In the genomic region with DNA sequence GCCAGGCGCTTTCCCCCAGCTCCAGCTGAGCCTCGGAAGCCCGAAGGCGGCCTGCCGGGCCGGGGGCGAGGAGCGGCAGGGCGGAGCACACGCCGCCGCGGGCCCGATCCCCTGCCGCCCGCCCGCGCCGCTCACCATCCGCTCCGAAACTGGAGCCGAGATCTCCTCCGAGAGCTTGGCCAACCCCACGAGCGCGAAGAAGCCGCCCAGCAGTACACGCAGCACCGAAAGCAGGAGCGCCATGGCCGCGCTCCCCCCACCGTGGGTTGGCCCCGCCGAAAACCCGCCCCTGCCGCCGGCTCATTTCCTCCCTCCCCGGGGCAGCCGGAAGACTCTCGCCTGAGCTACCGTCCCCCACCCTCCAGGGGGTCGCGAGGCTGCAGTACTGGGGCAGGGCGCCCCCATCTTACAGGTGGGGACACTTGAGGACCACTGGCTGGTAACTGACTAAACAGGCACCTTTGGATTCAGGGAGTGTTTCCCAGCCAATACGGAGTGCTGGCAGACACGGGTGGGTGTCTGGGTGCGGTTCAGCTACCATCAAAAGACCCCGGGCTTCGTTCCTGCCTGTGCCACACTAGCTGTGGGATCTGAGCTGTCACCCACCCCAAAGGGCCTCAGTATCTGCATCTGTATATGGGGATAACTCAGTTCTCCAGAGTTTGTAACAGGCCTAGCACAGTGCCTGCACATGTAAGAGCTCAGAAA, we compare ENCODE assay signal across 8 cellular contexts. TPM values are rescaled to one million over a fixed set of nuclear protein-coding genes. Genes with fewer than 3 reads are reported as not detected.
DNase-seq lines count a peak whose midpoint lies in the region; FAIRE-seq and TF ChIP-seq lines count a peak whose summit lies in the region.

TMEM35B (minus strand) TSS at position 285 of the 708 bp plus-strand sequence; CDS start at position 243, 42 bp downstream.

- peak within 1 kb of the TSS; percentile 88 for H3K9ac ChIP-seq in SU-DHL-6 (ENCODE audit: low read length)

- TF ChIP-seq POLR2A in transverse colon (IDR thresholded peaks at IDR 0.05), result peak; percentile 53

- H3K27me3 ChIP-seq in SU-DHL-6 (ENCODE audit: low read length) (no peaks in the 10 kb centered on the region), transverse colon (no peaks in the 10 kb centered on the region)

- no peaks in the 10 kb centered on the region for H4K20me1 ChIP-seq in SU-DHL-6 (ENCODE audit: low read depth, low read length)

- H3F3A ChIP-seq in SU-DHL-6 (ENCODE audit: insufficient read depth), result peaks cover 28% of the 10 kb centered on the region

- TF ChIP-seq CTCF in GM20000 (IDR thresholded peaks at IDR 0.05; ENCODE audit: extremely low read depth, missing control alignments) (no peak), SU-DHL-6 (IDR thresholded peaks at IDR 0.05; ENCODE audit: insufficient read depth, low read length, poor library complexity, severe bottlenecking) (no peak), transverse colon (IDR thresholded peaks at IDR 0.05) (peak in 2 of 5 experiments; percentile 21 to 29)

- peaks cover 8 to 24% (median 10%) of the 10 kb centered on the region in 4 donors for H3K4me1 ChIP-seq in transverse colon

- H3K36me3 ChIP-seq in SU-DHL-6 (ENCODE audit: low read length) (peaks cover 4% of the 10 kb centered on the region; the same call in 1 of the 2 replicates), transverse colon (peaks cover 0 to 5% (median 0%) of the 10 kb centered on the region in 4 donors)

- intact Hi-C loops in cardiac septum (cut with DNase I), result loop anchor here (5.0 to 10.0 kb wide), 2 partner anchors 120 to 198 kb away; no protein-coding TSS in a partner anchor
- intact Hi-C loops in transverse colon (cut with DNase I; ENCODE audit: low total_unique reads), result no loop called here

- WGBS in transverse colon (ENCODE audit: low coverage in 1 of 2), 2 donors, result 0% methylated on average over 31 of the region's 50 CpGs; no CpG with 5 or more reads in 1 of the 2 donors

- peak within 1 kb of the TSS; percentile 98 for H3K4me3 ChIP-seq in SU-DHL-6 (ENCODE audit: insufficient read depth, low read length, poor library complexity, severe bottlenecking)
- H3K4me3 ChIP-seq in transverse colon, result peak within 1 kb of the TSS; percentile 75 to 79 (median 78)

- FAIRE-seq in HTR-8/SVneo (lab: Jason Lieb, UNC), result no peak

- H3K9me3 ChIP-seq in SU-DHL-6 (ENCODE audit: insufficient read depth, low read length), result no peaks in the 10 kb centered on the region
- H3K9me3 ChIP-seq in transverse colon, result no peaks in the 10 kb centered on the region

- H3K27ac ChIP-seq in SU-DHL-6 (ENCODE audit: low read depth, low read length), result peak within 1 kb of the TSS; percentile 63
- H3K27ac ChIP-seq in transverse colon, result peak within 1 kb of the TSS; percentile 90 to 95 (median 92)

- peak within 1 kb of the TSS; percentile 74 for H3K4me2 ChIP-seq in SU-DHL-6 (ENCODE audit: low read depth, low read length, poor library complexity, severe bottlenecking)

- DNase-seq in DMS114 treated with DMSO at 0.1 percent for 48 hours (lab: John Stamatoyannopoulos, UW; ENCODE audit: unreplicated experiment) (peak; percentile 28), GM20000 (ENCODE audit: low spot score) (peak; percentile 89), HTR-8/SVneo (ENCODE audit: insufficient read length, low spot score) (peak; percentile 66), cardiac septum (ENCODE audit: low spot score) (peak; percentile 87), pons (ENCODE audit: low spot score) (peak; percentile 15), transverse colon (peak; percentile 78)
- DNase-seq in activated naive CD8-positive, alpha-beta T cell treated with anti-CD3 and anti-CD28 coated beads, Interleukin-2, amount 50 U/mL, for 16 hours (ENCODE audit: low read depth, low spot score), result peak; percentile 51

- H3K79me2 ChIP-seq in SU-DHL-6 (ENCODE audit: insufficient read depth, low read length), result peaks cover 7% of the 10 kb centered on the region; the same call in 1 of the 2 replicates

- TF ChIP-seq EP300 in transverse colon (IDR thresholded peaks at IDR 0.05; ENCODE audit: low read depth), result no peak

- peak within 1 kb of the TSS; percentile 99 for H2AFZ ChIP-seq in SU-DHL-6 (ENCODE audit: low read depth, low read length, severe bottlenecking)

- in situ Hi-C loops in transverse colon (cut with MboI; ENCODE audit: low pct_ligation_motif_present in 1 of 4, low pct_unique_long_range_greater_than_20kb in 1 of 4, low sequenced_read_pairs in 3 of 4), result no loop called here

- no peaks in the 10 kb centered on the region for H3K9me2 ChIP-seq in SU-DHL-6 (replicated peaks; ENCODE audit: insufficient read depth, low read length)

RNA-seq across cellular contexts. Expression of gene TMEM35B, which starts in this region (rescaled TPM):
- total RNA-seq in cardiac septum, result 8.5 TPM
- 10 to 100 TPM in 3 of 4 donors, not detected in 1; 24.3 to 35.8 (median 26.5) TPM for total RNA-seq in transverse colon

Comparison
In these comparisons a context has a peak if more than half of its experiments do, and no peak if none do; other contexts are left out.
1. Peak in every context shown above with its lines: DNase-seq, H3K4me3 ChIP-seq and H3K27ac ChIP-seq.
2. DNase-seq: peak in every context shown above with its lines; median percentile 89 in GM20000; 87 in cardiac septum; 78 in transverse colon; 66 in HTR-8/SVneo; 51 in activated naive CD8-positive, alpha-beta T cell treated with anti-CD3 and anti-CD28 coated beads, Interleukin-2, amount 50 U/mL, for 16 hours; 28 in DMS114 treated with DMSO at 0.1 percent for 48 hours; 15 in pons.